Comparison of ENCODE assay signal across 33 cellular contexts in genomic region chr7:129986600-129986999, GRCh38.
"Had no signal": no experiment of that assay in that cellular context is flagged by ENCODE, and none has a peak within 500 bp of the region (broad histone marks: within the 10 kb centered on the region; RNA-seq: fewer than 3 reads in every experiment).

No MANE protein-coding gene starts in this region.

- H2AFZ ChIP-seq: PC-9 had no signal

- H3K4me2 ChIP-seq: PC-9, SK-N-SH had no signal

- H3K27me3 ChIP-seq: adrenal gland, body of pancreas, SJSA1 had no signal

- H3K27ac ChIP-seq: adrenal gland, body of pancreas, PC-9, SJSA1 had no signal

- H3K9ac ChIP-seq: SK-N-SH had no signal

- H3K9me3 ChIP-seq: adrenal gland, body of pancreas, SJSA1, SK-N-SH had no signal

- H3K9me3 Mint-ChIP-seq: activated CD4-positive, alpha-beta T cell treated with anti-CD3 and anti-CD28 coated beads, Interleukin-2, amount 10 ng/mL, durations not matched to agents 7 days and 5 days; activated naive CD4-positive, alpha-beta T cell treated with anti-CD3 and anti-CD28 coated beads for 36 hours; activated naive CD4-positive, alpha-beta T cell treated with anti-CD3 and anti-CD28 coated beads, Interleukin-2, amount 50 U/mL, for 72 hours; activated T-cell treated with anti-CD3 and anti-CD28 coated beads, Interleukin-2, amount 50 U/mL, for 24 hours; activated T-helper 2 cell treated with anti-CD3 and anti-CD28 coated beads, Interferon-gamma antibody, Interleukin-2, Interleukin-4, amounts not matched to agents 10 μg/mL and 5 μg/mL and 100 μg/mL, durations not matched to agents 14 hours and 24 hours and 36 hours; T-helper 1 cell treated with Interleukin-12 subunit alpha and Interleukin-12 subunit beta and Interleukin-4 antibody, amounts not matched to agents 30 μg/mL and 1 μg/mL, for 36 hours; T-helper 2 cell treated with Interferon-gamma antibody and Interleukin-4, amounts not matched to agents 5 μg/mL and 100 μg/mL, for 36 hours; WTC11 had no signal

- H3K36me3 Mint-ChIP-seq: activated naive CD4-positive, alpha-beta T cell treated with anti-CD3 and anti-CD28 coated beads, Interleukin-2, amount 50 U/mL, for 72 hours; WTC11 had no signal

- H3K27me3 Mint-ChIP-seq: activated T-cell treated with anti-CD3 and anti-CD28 coated beads, Interleukin-2, amount 50 U/mL, for 24 hours had no signal

- H3K4me1 ChIP-seq: adrenal gland, body of pancreas, SJSA1 had no signal

- H3K36me3 ChIP-seq: adrenal gland, SJSA1 had no signal

- FAIRE-seq: astrocyte, bronchial epithelial cell had no signal

- H3K27ac Mint-ChIP-seq: activated CD4-positive, alpha-beta T cell treated with anti-CD3 and anti-CD28 coated beads for 36 hours; activated CD4-positive, alpha-beta T cell treated with anti-CD3 and anti-CD28 coated beads, Interleukin-2, amount 10 ng/mL, durations not matched to agents 7 days and 5 days; activated CD8-positive, alpha-beta T cell treated with anti-CD3 and anti-CD28 coated beads, Interleukin-2, amount 10 ng/mL, durations not matched to agents 7 days and 5 days; activated naive CD4-positive, alpha-beta T cell treated with anti-CD3 and anti-CD28 coated beads for 36 hours; activated naive CD4-positive, alpha-beta T cell treated with anti-CD3 and anti-CD28 coated beads, Interleukin-2, amount 50 U/mL, for 72 hours; activated T-cell treated with anti-CD3 and anti-CD28 coated beads, Interleukin-2, amount 50 U/mL, for 24 hours; activated T-helper 2 cell treated with anti-CD3 and anti-CD28 coated beads, Interferon-gamma antibody, Interleukin-2, Interleukin-4, amounts not matched to agents 10 μg/mL and 5 μg/mL and 100 μg/mL, durations not matched to agents 14 hours and 24 hours and 36 hours; T-helper 1 cell treated with Interleukin-12 subunit alpha and Interleukin-12 subunit beta and Interleukin-4 antibody, amounts not matched to agents 30 μg/mL and 1 μg/mL, for 36 hours; T-helper 2 cell treated with Interferon-gamma antibody and Interleukin-4, amounts not matched to agents 5 μg/mL and 100 μg/mL, for 36 hours; WTC11 had no signal

- H3K4me3 Mint-ChIP-seq: activated CD4-positive, alpha-beta T cell treated with anti-CD3 and anti-CD28 coated beads for 36 hours; activated CD4-positive, alpha-beta T cell treated with anti-CD3 and anti-CD28 coated beads, Interleukin-2, amount 10 ng/mL, durations not matched to agents 7 days and 5 days; activated CD8-positive, alpha-beta T cell treated with anti-CD3 and anti-CD28 coated beads, Interleukin-2, amount 10 ng/mL, durations not matched to agents 7 days and 5 days; activated naive CD4-positive, alpha-beta T cell treated with anti-CD3 and anti-CD28 coated beads for 36 hours; activated T-cell treated with anti-CD3 and anti-CD28 coated beads, Interleukin-2, amount 50 U/mL, for 24 hours; T-helper 1 cell treated with Interleukin-12 subunit alpha and Interleukin-12 subunit beta and Interleukin-4 antibody, amounts not matched to agents 30 μg/mL and 1 μg/mL, for 36 hours; T-helper 2 cell treated with Interferon-gamma antibody and Interleukin-4, amounts not matched to agents 5 μg/mL and 100 μg/mL, for 36 hours; WTC11 had no signal

- ATAC-seq: activated CD4-positive, alpha-beta T cell treated with anti-CD3 and anti-CD28 coated beads for 36 hours; activated CD4-positive, CD25-positive, alpha-beta regulatory T cell treated with anti-CD3 and anti-CD28 coated beads, Interleukin-2, amount 50 U/mL, for 24 hours; activated CD8-positive, alpha-beta T cell treated with anti-CD3 and anti-CD28 coated beads, Interleukin-2, amount 10 ng/mL, durations not matched to agents 7 days and 5 days; activated naive CD4-positive, alpha-beta T cell treated with anti-CD3 and anti-CD28 coated beads, Interleukin-2, amount 50 U/mL, for 72 hours; body of pancreas; WTC11 had no signal

- DNase-seq: activated CD4-positive, alpha-beta T cell treated with anti-CD3 and anti-CD28 coated beads for 36 hours; activated CD4-positive, alpha-beta T cell treated with anti-CD3 and anti-CD28 coated beads, Interleukin-2, amount 10 ng/mL, durations not matched to agents 7 days and 5 days; activated CD4-positive, alpha-beta T cell treated with anti-CD3 and anti-CD28 coated beads, Interleukin-2, amount 50 U/mL, for 48 hours; activated CD8-positive, alpha-beta T cell treated with anti-CD3 and anti-CD28 coated beads, Interleukin-2, amount 10 ng/mL, durations not matched to agents 7 days and 5 days; activated gamma-delta T cell; activated naive CD4-positive, alpha-beta T cell treated with anti-CD3 and anti-CD28 coated beads for 36 hours; activated T-cell treated with anti-CD3 and anti-CD28 coated beads, Interleukin-2, amount 50 U/mL, for 24 hours; adrenal gland; body of pancreas; caudate nucleus; cerebellar nuclear complex; NCI-H1092 treated with DMSO at 0.1 percent for 48 hours; NCI-H1417; NCI-H146; NCI-H187; NCI-H2029 treated with DMSO at 0.1 percent for 48 hours; NCI-H2107; NCI-H2171; NCI-H510A; NCI-H526; NCI-H748 treated with DMSO at 0.1 percent for 48 hours; SHP77; SK-N-SH had no signal

- H3K4me3 ChIP-seq: adrenal gland, body of pancreas, PC-9, SJSA1 had no signal
